ENCODE assay signal across 8 cellular contexts in genomic region chr1:145871994-145872411, GRCh38. TPM values are rescaled to one million over a fixed set of nuclear protein-coding genes. Genes with fewer than 3 reads are reported as not detected.
A peak's percentile ranks its signal among the peaks of the same experiment; 100 is the strongest.
DNase-seq lines count a peak whose midpoint lies in the region; ATAC-seq and TF ChIP-seq lines count a peak whose summit lies in the region.

No MANE protein-coding gene starts in this region.

- peaks cover 34% of the 10 kb centered on the region for H3K27me3 ChIP-seq in HUES48 (ENCODE audit: control insufficient read depth, insufficient read depth, low read length)
- no peaks in the 10 kb centered on the region for H3K27me3 ChIP-seq in naive thymus-derived CD4-positive, alpha-beta T cell (ENCODE audit: control insufficient read depth in 2 of 2, insufficient read depth in 2 of 2, low read length in 2 of 2)

- H3K4me1 ChIP-seq in HUES48 (ENCODE audit: control insufficient read depth, insufficient read depth, low read length) = peaks cover 13% of the 10 kb centered on the region
- peaks cover 5 to 6% of the 10 kb centered on the region in 2 donors for H3K4me1 ChIP-seq in naive thymus-derived CD4-positive, alpha-beta T cell (ENCODE audit: control insufficient read depth in 2 of 2, insufficient read depth in 2 of 2, low read length in 2 of 2)

- intact Hi-C loops in naive thymus-derived CD4-positive, alpha-beta T cell (cut with micrococcal nuclease) = loop anchor here in 1 of 2 donors (1.0 to 2.0 kb wide), 2 partner anchors 13 to 27 kb away; partner anchors contain the start of genes NUDT17 and PIAS3

- peak; percentile 87 for ATAC-seq in naive thymus-derived CD4-positive, alpha-beta T cell
- no peak for ATAC-seq in HG02973 (IDR thresholded peaks at IDR 0.05; ENCODE audit: unreplicated experiment)
- no peak for ATAC-seq in GM18870 (IDR thresholded peaks at IDR 0.05; ENCODE audit: unreplicated experiment)
- ATAC-seq in SK-N-SH treated with all-trans-retinoic acid at 6 μM for 48 hours = no peak

- peak overlapping the region; percentile 63 for H3K4me3 ChIP-seq in HUES48 (ENCODE audit: low read depth, low read length)
- peak overlapping the region; percentile 55 for H3K4me3 ChIP-seq in naive thymus-derived CD4-positive, alpha-beta T cell (ENCODE audit: low read length)

- peaks cover 0 to 43% (median 0%) of the 10 kb centered on the region in 5 donors for H3K27me3 Mint-ChIP-seq in naive thymus-derived CD4-positive, alpha-beta T cell

- CTCF ChIA-PET in naive thymus-derived CD4-positive, alpha-beta T cell (lab: Charles Lee) = interaction anchor here (1.2 to 3.2 kb wide), 3 partner anchors 11 to 145 kb away, joined by 3 to 21 read pairs (median 4); partner anchors contain the start of gene NUDT17

- POLR2A ChIA-PET in naive thymus-derived CD4-positive, alpha-beta T cell (lab: Charles Lee) = interaction anchor here (0.6 to 3.3 kb wide), 8 partner anchors 9 to 166 kb away, joined by 3 to 32 read pairs (median 4); partner anchors contain the start of genes PIAS3 and POLR3C

- H3K36me3 ChIP-seq in HUES48 (ENCODE audit: control insufficient read depth, insufficient read depth, low read length) = no peaks in the 10 kb centered on the region
- H3K36me3 ChIP-seq in naive thymus-derived CD4-positive, alpha-beta T cell (ENCODE audit: control insufficient read depth in 2 of 3, insufficient read depth in 3 of 3, low read length in 3 of 3) = no peaks in the 10 kb centered on the region

- no peaks in the 10 kb centered on the region for H3K9me3 Mint-ChIP-seq in naive thymus-derived CD4-positive, alpha-beta T cell

- peaks cover 0 to 1% (median 0%) of the 10 kb centered on the region in 5 donors for H3K36me3 Mint-ChIP-seq in naive thymus-derived CD4-positive, alpha-beta T cell

- peaks cover 16 to 18% (median 17%) of the 10 kb centered on the region in 7 donors for H3K4me1 Mint-ChIP-seq in naive thymus-derived CD4-positive, alpha-beta T cell

- DNase-seq in activated T-cell treated with anti-CD3 and anti-CD28 coated beads for 48 hours (ENCODE audit: low read depth) = peak; percentile 21
- peak; percentile 30 for DNase-seq in fibroblast of peridontal ligament (ENCODE audit: extremely low read depth)
- DNase-seq in naive thymus-derived CD4-positive, alpha-beta T cell = peak in 8 of 9 donors; percentile 21 to 54 (median 44)
- DNase-seq in substantia nigra (lab: John Stamatoyannopoulos, UW) = peak in 40 of 49 donors; percentile 21 to 80 (median 42)

- peak overlapping the region; percentile 53; the same call in 1 of the 2 replicates for H3K9ac ChIP-seq in HUES48 (ENCODE audit: low read depth, low read length)

- no peaks in the 10 kb centered on the region for H3K9me3 ChIP-seq in HUES48 (ENCODE audit: control insufficient read depth, insufficient read depth, low read length)
- no peaks in the 10 kb centered on the region for H3K9me3 ChIP-seq in naive thymus-derived CD4-positive, alpha-beta T cell (ENCODE audit: control insufficient read depth in 2 of 3, low read length in 3 of 3)

- peak overlapping the region; percentile 39 to 92 (median 76) for H3K27ac Mint-ChIP-seq in naive thymus-derived CD4-positive, alpha-beta T cell

- H3K4me3 Mint-ChIP-seq in naive thymus-derived CD4-positive, alpha-beta T cell = peak overlapping the region; percentile 75 to 87 (median 82)

- H3K27ac ChIP-seq in HUES48 (ENCODE audit: low read depth, low read length) = no peak overlapping the region
- peak overlapping the region; percentile 46 for H3K27ac ChIP-seq in naive thymus-derived CD4-positive, alpha-beta T cell (ENCODE audit: low read depth, low read length)
- H3K27ac ChIP-seq in substantia nigra (ENCODE audit: low read depth, low read length, poor library complexity, severe bottlenecking) = peak overlapping the region; percentile 68

TF ChIP-seq in SK-N-SH treated with all-trans-retinoic acid at 6 μM for 48 hours, 23 proteins besides CTCF, POLR2A, EP300 and RAD21:
- TF ChIP-seq ESRRG (CRISPR knock-in tag; IDR thresholded peaks at IDR 0.05) = no peak
- TF ChIP-seq POU6F1 (CRISPR knock-in tag; IDR thresholded peaks at IDR 0.05; ENCODE audit: borderline replicate concordance, low read depth) = no peak
- no peak for TF ChIP-seq ZNF8 (CRISPR knock-in tag; IDR thresholded peaks at IDR 0.05)
- no peak for TF ChIP-seq CREB5 (CRISPR knock-in tag; IDR thresholded peaks at IDR 0.05; ENCODE audit: low read depth)
- TF ChIP-seq CSDC2 (CRISPR knock-in tag; IDR thresholded peaks at IDR 0.05) = no peak
- TF ChIP-seq RARB (CRISPR knock-in tag; IDR thresholded peaks at IDR 0.05) = no peak
- TF ChIP-seq ISL1 (CRISPR knock-in tag; IDR thresholded peaks at IDR 0.05) = no peak
- no peak for TF ChIP-seq ZFP30 (CRISPR knock-in tag; IDR thresholded peaks at IDR 0.05)
- no peak for TF ChIP-seq ZFP3 (CRISPR knock-in tag; IDR thresholded peaks at IDR 0.05)
- TF ChIP-seq SNAI2 (CRISPR knock-in tag; IDR thresholded peaks at IDR 0.05) = no peak
- TF ChIP-seq GLIS3 (CRISPR knock-in tag; IDR thresholded peaks at IDR 0.05) = no peak
- TF ChIP-seq BACH2 (CRISPR knock-in tag; IDR thresholded peaks at IDR 0.05; ENCODE audit: borderline replicate concordance) = no peak
- TF ChIP-seq PPARA (CRISPR knock-in tag; IDR thresholded peaks at IDR 0.05; ENCODE audit: borderline replicate concordance) = no peak

RNA-seq across cellular contexts. Expression of gene PIAS3, which starts 13.1 kb away (rescaled TPM):
- total RNA-seq in naive thymus-derived CD4-positive, alpha-beta T cell = 10 to 100 TPM; 21.4 to 28.3 (median 23.0) TPM
- 10 to 100 TPM in 1 of 2 donors, 1 to 10 TPM in 1; 6.7 to 15.2 TPM for polyA plus RNA-seq in naive thymus-derived CD4-positive, alpha-beta T cell

RNA-seq across cellular contexts. Expression of gene ANKRD35, which starts 13.7 kb away (rescaled TPM):
- total RNA-seq in naive thymus-derived CD4-positive, alpha-beta T cell = under 1 TPM in 2 of 5 experiments, not detected in 3; 0.15 to 0.58 TPM
- polyA plus RNA-seq in naive thymus-derived CD4-positive, alpha-beta T cell = under 1 TPM; 0.12 to 0.14 TPM

RNA-seq across cellular contexts. Expression of gene NUDT17, which starts 26.6 kb away (rescaled TPM):
- 1 to 10 TPM; 2.9 to 6.7 (median 3.4) TPM for total RNA-seq in naive thymus-derived CD4-positive, alpha-beta T cell
- polyA plus RNA-seq in naive thymus-derived CD4-positive, alpha-beta T cell = 1 to 10 TPM; 5.7 to 7.6 TPM

RNA-seq across cellular contexts. Expression of gene ITGA10, which starts 37.8 kb away (rescaled TPM):
- total RNA-seq in naive thymus-derived CD4-positive, alpha-beta T cell = 1 to 10 TPM; 1.2 to 4.8 (median 2.6) TPM
- under 1 TPM in 1 of 2 donors, not detected in 1; 0.20 TPM for polyA plus RNA-seq in naive thymus-derived CD4-positive, alpha-beta T cell

RNA-seq across cellular contexts. Expression of gene PEX11B, which starts 46.5 kb away (rescaled TPM):
- total RNA-seq in naive thymus-derived CD4-positive, alpha-beta T cell = 10 to 100 TPM; 16.4 to 40.4 (median 37.7) TPM
- polyA plus RNA-seq in naive thymus-derived CD4-positive, alpha-beta T cell = 10 to 100 TPM; 39.9 to 57.1 TPM
